1 cellular context compared by ENCODE assay signal in genomic region chr17:42153919-42154491, GRCh38.
TF ChIP-seq lines count a peak whose summit lies in the region.

No MANE protein-coding gene starts in this region.

TF ChIP-seq in K562, 482 proteins besides CTCF, POLR2A, EP300 and RAD21 (continued from another document):
- no peak for TF ChIP-seq ZNF639 (CRISPR knock-in tag; conservative IDR thresholded peaks at IDR 0.05 in 1 of 2, IDR thresholded peaks at IDR 0.05 in 1 of 2)
- peak in 1 of 2 experiments; percentile 43; a peak in 2 of 4 replicates for TF ChIP-seq SIN3A (IDR thresholded peaks at IDR 0.05; ENCODE audit: borderline replicate concordance in 2 of 2, control insufficient read depth in 1 of 2, low read depth in 2 of 2, low read length in 2 of 2)
- no peak for TF ChIP-seq FIP1L1 (IDR thresholded peaks at IDR 0.05; ENCODE audit: low read depth, low read length, poor library complexity, severe bottlenecking)
- TF ChIP-seq JUND (IDR thresholded peaks at IDR 0.05; ENCODE audit: borderline replicate concordance, low read depth, low read length), result no peak
- no peak for TF ChIP-seq JUND (tag; IDR thresholded peaks at IDR 0.05; ENCODE audit: borderline replicate concordance, low read depth, low read length)
- TF ChIP-seq KHSRP (IDR thresholded peaks at IDR 0.05), result no peak
- peak; percentile 33 for TF ChIP-seq PRDM10 (IDR thresholded peaks at IDR 0.05; ENCODE audit: partially characterized antibody)
- TF ChIP-seq HMBOX1 (IDR thresholded peaks at IDR 0.05), result 0 out of 2 replicates have a peak, but pooled peaks have one; percentile 8
- TF ChIP-seq CTCFL (IDR thresholded peaks at IDR 0.05; ENCODE audit: borderline replicate concordance, insufficient read depth, low read depth, low read length, poor library complexity, severe bottlenecking), result no peak
- TF ChIP-seq HBP1 (CRISPR knock-in tag; IDR thresholded peaks at IDR 0.05), result no peak
- TF ChIP-seq ARID2 (IDR thresholded peaks at IDR 0.05), result no peak
- TF ChIP-seq ZNF740 (CRISPR knock-in tag; IDR thresholded peaks at IDR 0.05), result no peak
- TF ChIP-seq ZNF740 (tag; IDR thresholded peaks at IDR 0.05), result no peak
- TF ChIP-seq ILK (tag; IDR thresholded peaks at IDR 0.05; ENCODE audit: borderline replicate concordance, low read depth), result no peak
- TF ChIP-seq E2F4 (CRISPR knock-in tag; IDR thresholded peaks at IDR 0.05; ENCODE audit: low read depth), result no peak
- TF ChIP-seq ZBTB49 (CRISPR knock-in tag; IDR thresholded peaks at IDR 0.05; ENCODE audit: borderline replicate concordance), result no peak
- TF ChIP-seq MYC (IDR thresholded peaks at IDR 0.05; ENCODE audit: low read depth, low read length), result no peak
- TF ChIP-seq MYC (CRISPR knock-in tag; IDR thresholded peaks at IDR 0.05; ENCODE audit: borderline replicate concordance, low read depth), result no peak
- no peak for TF ChIP-seq HDAC6 (IDR thresholded peaks at IDR 0.05; ENCODE audit: low read depth, low read length)
- TF ChIP-seq ZNF551 (CRISPR knock-in tag; IDR thresholded peaks at IDR 0.05), result no peak
- no peak for TF ChIP-seq ETV1 (tag; conservative IDR thresholded peaks at IDR 0.05; ENCODE audit: low read depth)
- no peak for TF ChIP-seq SAFB (IDR thresholded peaks at IDR 0.05; ENCODE audit: borderline replicate concordance, low read depth, low read length)
